Comparison of ENCODE assay signal across 9 cellular contexts in the genomic region with DNA sequence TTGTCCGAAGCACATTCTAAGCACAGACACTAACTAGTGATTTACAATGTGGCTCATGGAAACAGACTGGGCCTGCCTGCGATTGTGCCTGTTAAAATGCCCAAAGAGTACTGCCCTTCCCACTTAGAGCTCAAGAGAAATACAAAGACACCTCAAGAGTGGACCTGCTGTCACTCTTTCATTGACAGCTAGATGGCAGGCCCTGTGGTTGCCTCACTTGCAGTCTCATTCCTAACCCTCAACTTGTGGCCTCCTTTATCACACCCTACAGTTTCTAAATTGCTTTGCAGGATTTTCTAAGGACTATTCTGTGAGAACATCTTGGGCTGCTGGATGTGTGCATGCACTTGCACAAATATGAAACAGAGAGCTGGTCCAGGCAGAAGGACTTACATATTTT.
A peak's percentile ranks its signal among the peaks of the same experiment; 100 is the strongest.
DNase-seq lines count a peak whose midpoint lies in the region; ATAC-seq, FAIRE-seq and TF ChIP-seq lines count a peak whose summit lies in the region.
"Had no signal": no experiment of that assay in that cellular context is flagged by ENCODE, and none has a peak within 500 bp of the region (broad histone marks: within the 10 kb centered on the region; RNA-seq: fewer than 3 reads in every experiment).

No MANE protein-coding gene starts in this region.

- H3K36me3 ChIP-seq in testis (ENCODE audit: low read depth, missing control alignments) = no peaks in the 10 kb centered on the region

- DNase-seq in A549 (ENCODE audit: low read depth in 1 of 2, low spot score in 1 of 2) (peak in 1 of 2 experiments; percentile 19), WTC11 (ENCODE audit: low spot score) (peak; percentile 21), testis (peak; percentile 29), NOMO-1 treated with dmso at 0.1 percent for 144 hours (lab: John Stamatoyannopoulos, UW; ENCODE audit: unreplicated experiment) (no peak), G401 (ENCODE audit: low spot score) (no peak), epidermal melanocyte (ENCODE audit: insufficient read length, low spot score) (no peak)
- DNase-seq: naive B cell had no signal

- CTCF ChIA-PET in A549 (lab: Yijun Ruan, JAX) (no interaction called here), WTC11 (lab: Charles Lee) (interaction anchor here (0.6 to 1.6 kb wide), 5 partner anchors 11 to 271 kb away, joined by 3 to 8 read pairs (median 4); no protein-coding TSS in a partner anchor)

- no peaks in the 10 kb centered on the region for H3K27me3 ChIP-seq in testis

- TF ChIP-seq POLR2A in A549 (IDR thresholded peaks at IDR 0.05; ENCODE audit: low read length) = no peak
- no peak for TF ChIP-seq POLR2A in testis (IDR thresholded peaks at IDR 0.05)

- peaks cover 5% of the 10 kb centered on the region for H3K9me3 Mint-ChIP-seq in WTC11

- intact Hi-C loops in testis (cut with DNase I; ENCODE audit: low total_unique reads) = no loop called here

- H3K4me3 ChIP-seq in A549 (no peak overlapping the region), testis (peak overlapping the region in 1 of 2 donors; percentile 5)

- no peaks in the 10 kb centered on the region for H3K27me3 Mint-ChIP-seq in WTC11 (ENCODE audit: low read depth)
- H3K27me3 Mint-ChIP-seq: naive B cell had no signal

- no peak overlapping the region for H3K4me2 ChIP-seq in A549

- POLR2A ChIA-PET in A549 (lab: Yijun Ruan, JAX) (no interaction called here), WTC11 (lab: Charles Lee) (no interaction called here)

- H3K27ac ChIP-seq in A549 (no peak overlapping the region), testis (no peak overlapping the region)

- no peak overlapping the region for H3K4me3 Mint-ChIP-seq in WTC11
- H3K4me3 Mint-ChIP-seq: naive B cell had no signal

- H3K9me3 ChIP-seq in A549 (no peaks in the 10 kb centered on the region), testis (no peaks in the 10 kb centered on the region)

- peaks cover 16% of the 10 kb centered on the region for H3K4me1 Mint-ChIP-seq in WTC11
- H3K4me1 Mint-ChIP-seq: naive B cell had no signal

- no peaks in the 10 kb centered on the region for H3K36me3 Mint-ChIP-seq in WTC11
- H3K36me3 Mint-ChIP-seq: naive B cell had no signal

- TF ChIP-seq CTCF in A549 (IDR thresholded peaks at IDR 0.05) (no peak), WTC11 (IDR thresholded peaks at IDR 0.05) (no peak), testis (IDR thresholded peaks at IDR 0.05) (no peak)

- TF ChIP-seq RAD21 in A549 (conservative IDR thresholded peaks at IDR 0.05 in 1 of 2, IDR thresholded peaks at IDR 0.05 in 1 of 2) = peak in 1 of 2 experiments; percentile 12; a peak in 1 of 5 replicates

- in situ Hi-C loops in G401 (cut with HindIII; ENCODE audit: low sequenced_read_pairs) = no loop called here

- 100% methylated on average over 1 of the region's 2 CpGs for WGBS in A549 (ENCODE audit: missing lambda C conversion rate)
- WGBS in testis, 2 donors = 71 to 74% methylated on average over 2 of the region's 2 CpGs

- TF ChIP-seq EP300 in A549 (IDR thresholded peaks at IDR 0.05) = no peak

- ATAC-seq in A549 (peak; percentile 30 to 45; a peak in 2 of 6 replicates), GM18868 (IDR thresholded peaks at IDR 0.05; ENCODE audit: unreplicated experiment) (peak; percentile 96), HG03095 (IDR thresholded peaks at IDR 0.05; ENCODE audit: unreplicated experiment) (peak; percentile 80), WTC11 (peak; percentile 95)

- no peaks in the 10 kb centered on the region for H3K4me1 ChIP-seq in A549
- H3K4me1 ChIP-seq in testis = peaks cover 4% of the 10 kb centered on the region

- no peak for FAIRE-seq in A549 (lab: Jason Lieb, UNC)

- no peak overlapping the region for H3K27ac Mint-ChIP-seq in WTC11

TF ChIP-seq in A549, 52 proteins besides CTCF, POLR2A, EP300 and RAD21:
- TF ChIP-seq ZSCAN20 (CRISPR knock-in tag; IDR thresholded peaks at IDR 0.05) = no peak

TF ChIP-seq in WTC11, 78 proteins besides CTCF, POLR2A, EP300 and RAD21:
- no peak for TF ChIP-seq ZBTB21 (CRISPR knock-in tag; IDR thresholded peaks at IDR 0.05; ENCODE audit: borderline replicate concordance)
- TF ChIP-seq MYBL2 (CRISPR knock-in tag; IDR thresholded peaks at IDR 0.05) = no peak
- TF ChIP-seq, protein P1, sequence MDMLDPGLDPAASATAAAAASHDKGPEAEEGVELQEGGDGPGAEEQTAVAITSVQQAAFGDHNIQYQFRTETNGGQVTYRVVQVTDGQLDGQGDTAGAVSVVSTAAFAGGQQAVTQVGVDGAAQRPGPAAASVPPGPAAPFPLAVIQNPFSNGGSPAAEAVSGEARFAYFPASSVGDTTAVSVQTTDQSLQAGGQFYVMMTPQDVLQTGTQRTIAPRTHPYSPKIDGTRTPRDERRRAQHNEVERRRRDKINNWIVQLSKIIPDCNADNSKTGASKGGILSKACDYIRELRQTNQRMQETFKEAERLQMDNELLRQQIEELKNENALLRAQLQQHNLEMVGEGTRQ (CRISPR knock-in tag; IDR thresholded peaks at IDR 0.05) = no peak
- TF ChIP-seq NFE2L1 (CRISPR knock-in tag; IDR thresholded peaks at IDR 0.05) = no peak

Comparison
In these comparisons a context has a peak if more than half of its experiments do, and no peak if none do; other contexts are left out.
1. ATAC-seq: peak in every context shown above with its lines; median percentile 96 in GM18868; 95 in WTC11; 80 in HG03095; 38 in A549.
2. DNase-seq: peak in WTC11 (single experiment) and testis (single experiment); none in NOMO-1 treated with dmso at 0.1 percent for 144 hours (single experiment), G401 (single experiment) and epidermal melanocyte (single experiment).